2 cellular contexts compared by ENCODE assay signal in the genomic region with DNA sequence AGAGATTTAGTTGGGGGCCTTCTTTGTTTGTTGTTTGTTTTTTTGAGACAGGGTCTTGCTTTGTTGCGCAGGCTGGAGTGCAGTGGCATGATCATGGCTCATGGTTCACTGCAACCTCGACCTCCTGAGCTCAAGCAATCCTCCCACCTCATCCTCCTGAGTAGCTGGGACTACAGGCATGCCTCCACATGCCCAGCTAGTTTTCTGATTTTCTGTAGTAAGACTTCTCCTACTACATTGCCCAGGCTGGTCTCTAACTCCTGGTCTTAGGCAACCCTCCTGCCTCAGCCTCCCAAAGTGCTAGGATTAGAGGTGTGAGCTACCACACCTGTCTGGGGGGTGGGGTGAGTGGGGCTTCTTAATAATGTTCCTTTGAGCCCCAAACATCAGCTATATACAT.
TF ChIP-seq lines count a peak whose summit lies in the region.

No MANE protein-coding gene starts in this region.

TF ChIP-seq in GM23338, 12 proteins besides CTCF, POLR2A, EP300 and RAD21 (continues in another document):
- TF ChIP-seq NANOG (IDR thresholded peaks at IDR 0.05; ENCODE audit: borderline replicate concordance) (no peak), POLR2AphosphoS5 (IDR thresholded peaks at IDR 0.05; ENCODE audit: low read depth) (no peak), STAT1 (IDR thresholded peaks at IDR 0.05; ENCODE audit: unreplicated experiment) (no peak), EZH2phosphoT487 (IDR thresholded peaks at IDR 0.05; ENCODE audit: unreplicated experiment) (no peak), ZNF114 (CRISPR knock-in tag; IDR thresholded peaks at IDR 0.05) (no peak), CREB1 (CRISPR knock-in tag; IDR thresholded peaks at IDR 0.05; ENCODE audit: low read depth) (no peak), JUNB (IDR thresholded peaks at IDR 0.05; ENCODE audit: unreplicated experiment) (no peak), ZNF331 (CRISPR knock-in tag; IDR thresholded peaks at IDR 0.05; ENCODE audit: low read depth) (no peak), ETS1 (IDR thresholded peaks at IDR 0.05) (no peak)
- TF ChIP-seq, protein P1, sequence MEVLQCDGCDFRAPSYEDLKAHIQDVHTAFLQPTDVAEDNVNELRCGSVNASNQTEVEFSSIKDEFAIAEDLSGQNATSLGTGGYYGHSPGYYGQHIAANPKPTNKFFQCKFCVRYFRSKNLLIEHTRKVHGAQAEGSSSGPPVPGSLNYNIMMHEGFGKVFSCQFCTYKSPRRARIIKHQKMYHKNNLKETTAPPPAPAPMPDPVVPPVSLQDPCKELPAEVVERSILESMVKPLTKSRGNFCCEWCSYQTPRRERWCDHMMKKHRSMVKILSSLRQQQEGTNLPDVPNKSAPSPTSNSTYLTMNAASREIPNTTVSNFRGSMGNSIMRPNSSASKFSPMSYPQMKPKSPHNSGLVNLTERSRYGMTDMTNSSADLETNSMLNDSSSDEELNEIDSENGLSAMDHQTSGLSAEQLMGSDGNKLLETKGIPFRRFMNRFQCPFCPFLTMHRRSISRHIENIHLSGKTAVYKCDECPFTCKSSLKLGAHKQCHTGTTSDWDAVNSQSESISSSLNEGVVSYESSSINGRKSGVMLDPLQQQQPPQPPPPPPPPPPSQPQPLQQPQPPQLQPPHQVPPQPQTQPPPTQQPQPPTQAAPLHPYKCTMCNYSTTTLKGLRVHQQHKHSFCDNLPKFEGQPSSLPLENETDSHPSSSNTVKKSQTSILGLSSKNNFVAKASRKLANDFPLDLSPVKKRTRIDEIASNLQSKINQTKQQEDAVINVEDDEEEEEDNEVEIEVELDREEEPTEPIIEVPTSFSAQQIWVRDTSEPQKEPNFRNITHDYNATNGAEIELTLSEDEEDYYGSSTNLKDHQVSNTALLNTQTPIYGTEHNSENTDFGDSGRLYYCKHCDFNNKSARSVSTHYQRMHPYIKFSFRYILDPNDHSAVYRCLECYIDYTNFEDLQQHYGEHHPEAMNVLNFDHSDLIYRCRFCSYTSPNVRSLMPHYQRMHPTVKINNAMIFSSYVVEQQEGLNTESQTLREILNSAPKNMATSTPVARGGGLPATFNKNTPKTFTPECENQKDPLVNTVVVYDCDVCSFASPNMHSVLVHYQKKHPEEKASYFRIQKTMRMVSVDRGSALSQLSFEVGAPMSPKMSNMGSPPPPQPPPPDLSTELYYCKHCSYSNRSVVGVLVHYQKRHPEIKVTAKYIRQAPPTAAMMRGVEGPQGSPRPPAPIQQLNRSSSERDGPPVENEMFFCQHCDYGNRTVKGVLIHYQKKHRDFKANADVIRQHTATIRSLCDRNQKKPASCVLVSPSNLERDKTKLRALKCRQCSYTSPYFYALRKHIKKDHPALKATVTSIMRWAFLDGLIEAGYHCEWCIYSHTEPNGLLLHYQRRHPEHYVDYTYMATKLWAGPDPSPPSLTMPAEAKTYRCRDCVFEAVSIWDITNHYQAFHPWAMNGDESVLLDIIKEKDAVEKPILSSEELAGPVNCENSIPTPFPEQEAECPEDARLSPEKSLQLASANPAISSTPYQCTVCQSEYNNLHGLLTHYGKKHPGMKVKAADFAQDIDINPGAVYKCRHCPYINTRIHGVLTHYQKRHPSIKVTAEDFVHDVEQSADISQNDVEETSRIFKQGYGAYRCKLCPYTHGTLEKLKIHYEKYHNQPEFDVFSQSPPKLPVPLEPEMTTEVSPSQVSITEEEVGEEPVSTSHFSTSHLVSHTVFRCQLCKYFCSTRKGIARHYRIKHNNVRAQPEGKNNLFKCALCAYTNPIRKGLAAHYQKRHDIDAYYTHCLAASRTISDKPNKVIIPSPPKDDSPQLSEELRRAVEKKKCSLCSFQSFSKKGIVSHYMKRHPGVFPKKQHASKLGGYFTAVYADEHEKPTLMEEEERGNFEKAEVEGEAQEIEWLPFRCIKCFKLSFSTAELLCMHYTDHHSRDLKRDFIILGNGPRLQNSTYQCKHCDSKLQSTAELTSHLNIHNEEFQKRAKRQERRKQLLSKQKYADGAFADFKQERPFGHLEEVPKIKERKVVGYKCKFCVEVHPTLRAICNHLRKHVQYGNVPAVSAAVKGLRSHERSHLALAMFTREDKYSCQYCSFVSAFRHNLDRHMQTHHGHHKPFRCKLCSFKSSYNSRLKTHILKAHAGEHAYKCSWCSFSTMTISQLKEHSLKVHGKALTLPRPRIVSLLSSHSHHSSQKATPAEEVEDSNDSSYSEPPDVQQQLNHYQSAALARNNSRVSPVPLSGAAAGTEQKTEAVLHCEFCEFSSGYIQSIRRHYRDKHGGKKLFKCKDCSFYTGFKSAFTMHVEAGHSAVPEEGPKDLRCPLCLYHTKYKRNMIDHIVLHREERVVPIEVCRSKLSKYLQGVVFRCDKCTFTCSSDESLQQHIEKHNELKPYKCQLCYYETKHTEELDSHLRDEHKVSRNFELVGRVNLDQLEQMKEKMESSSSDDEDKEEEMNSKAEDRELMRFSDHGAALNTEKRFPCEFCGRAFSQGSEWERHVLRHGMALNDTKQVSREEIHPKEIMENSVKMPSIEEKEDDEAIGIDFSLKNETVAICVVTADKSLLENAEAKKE (CRISPR knock-in tag; IDR thresholded peaks at IDR 0.05) = no peak

TF ChIP-seq in H1, 55 proteins besides CTCF, POLR2A, EP300 and RAD21:
- TF ChIP-seq CEBPB (IDR thresholded peaks at IDR 0.05; ENCODE audit: low read depth, low read length) (no peak), TAF7 (optimal IDR thresholded peaks at IDR 0.05; ENCODE audit: borderline replicate concordance, low read depth, low read length) (no peak)
